28 cellular contexts compared by ENCODE assay signal in the genomic region with DNA sequence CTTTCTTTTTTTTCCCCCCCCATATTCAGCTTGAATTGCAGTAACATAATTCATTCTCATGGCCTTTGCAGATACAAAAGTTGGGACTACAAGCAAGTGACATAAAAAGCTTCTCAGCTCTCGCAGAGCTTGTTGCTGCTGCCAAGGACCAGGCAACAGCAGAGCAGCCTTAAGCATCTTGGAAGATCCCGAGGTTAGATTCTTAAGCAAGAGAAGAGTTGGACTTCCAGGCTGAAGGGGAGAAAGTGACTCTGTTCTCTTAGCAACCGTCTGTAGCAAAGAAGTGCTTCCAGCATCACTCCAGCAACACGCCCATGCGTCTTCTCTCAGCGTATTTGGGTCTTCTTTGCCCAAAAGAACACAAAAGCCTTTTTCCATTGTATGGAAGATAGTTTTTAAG. TPM values are rescaled to one million over a fixed set of nuclear protein-coding genes. Genes with fewer than 3 reads are reported as not detected.
"Had no signal": no experiment of that assay in that cellular context is flagged by ENCODE, and none has a peak within 500 bp of the region (broad histone marks: within the 10 kb centered on the region; RNA-seq: fewer than 3 reads in every experiment).

No MANE protein-coding gene starts in this region.

- H3K27me3 Mint-ChIP-seq: activated CD4-positive, alpha-beta memory T cell treated with anti-CD3 and anti-CD28 coated beads for 36 hours; activated CD4-positive, alpha-beta T cell treated with anti-CD3 and anti-CD28 coated beads, Interleukin-2, amount 10 ng/mL, durations not matched to agents 24 days and 14 days; activated T-cell treated with anti-CD3 and anti-CD28 coated beads, Interleukin-2, amount 50 U/mL, for 24 hours; naive B cell had no signal

- H3K27me3 ChIP-seq: heart left ventricle, right lobe of liver, upper lobe of left lung, vagina had no signal

- H3K9me3 ChIP-seq: heart left ventricle, right lobe of liver, SK-N-SH, upper lobe of left lung, vagina had no signal

- ATAC-seq: activated CD4-positive, CD25-positive, alpha-beta regulatory T cell treated with anti-CD3 and anti-CD28 coated beads, Interleukin-2, amount 50 U/mL, for 24 hours; effector memory CD8-positive, alpha-beta T cell; left lobe of liver; right lobe of liver; stimulated activated naive CD8-positive, alpha-beta T cell treated with anti-CD3 and anti-CD28 coated beads, Interleukin-15, Interleukin-2, amounts not matched to agents 100 U/mL and 50 U/mL, for 24 hours had no signal

- DNase-seq: activated CD4-positive, alpha-beta memory T cell treated with anti-CD3 and anti-CD28 coated beads for 36 hours; activated CD4-positive, alpha-beta T cell treated with anti-CD3 and anti-CD28 coated beads, Interleukin-2, amount 10 ng/mL, durations not matched to agents 24 days and 14 days; activated CD8-positive, alpha-beta memory T cell treated with anti-CD3 and anti-CD28 coated beads, Interleukin-2, amount 50 U/mL, for 48 hours; activated gamma-delta T cell treated with Interleukin-2 at 50 U/mL for 16 hours; activated naive CD4-positive, alpha-beta T cell treated with anti-CD3 and anti-CD28 coated beads, Interleukin-2, amount 50 U/mL, for 16 hours; activated T-cell treated with anti-CD3 and anti-CD28 coated beads, Interleukin-2, amount 50 U/mL, for 24 hours; effector memory CD8-positive, alpha-beta T cell; erythroblast; heart left ventricle; immature natural killer cell; naive B cell; right lobe of liver; SK-N-SH; stimulated activated CD4-positive, alpha-beta T cell treated with anti-CD3 and anti-CD28 coated beads, Interleukin-12 subunit alpha, Interleukin-12 subunit beta, amount 100 ng/mL, for 4 hours; stimulated activated CD4-positive, alpha-beta T cell treated with anti-CD3 and anti-CD28 coated beads, Interleukin-4, amount 100 ng/mL, for 1 hour; stimulated activated naive CD8-positive, alpha-beta T cell treated with anti-CD3 and anti-CD28 coated beads, Interleukin-15, Interleukin-2, amounts not matched to agents 100 U/mL and 50 U/mL, for 24 hours; SW 1271; T-helper 9 cell; upper lobe of left lung had no signal

- H3K4me3 Mint-ChIP-seq: activated CD4-positive, alpha-beta memory T cell treated with anti-CD3 and anti-CD28 coated beads for 36 hours; activated CD4-positive, alpha-beta T cell treated with anti-CD3 and anti-CD28 coated beads, Interleukin-2, amount 10 ng/mL, durations not matched to agents 24 days and 14 days; activated T-cell treated with anti-CD3 and anti-CD28 coated beads, Interleukin-2, amount 50 U/mL, for 24 hours; effector memory CD8-positive, alpha-beta T cell; immature natural killer cell; naive B cell; T-helper 1 cell treated with Interleukin-12 subunit alpha and Interleukin-12 subunit beta and Interleukin-4 antibody, amounts not matched to agents 30 μg/mL and 1 μg/mL, for 36 hours had no signal

- H3K4me3 ChIP-seq: heart left ventricle, lung, right lobe of liver, skin epidermis, upper lobe of left lung, vagina had no signal

- H3K27ac ChIP-seq: heart left ventricle, right lobe of liver, skin epidermis, upper lobe of left lung, vagina, VCaP had no signal

- H3K27ac Mint-ChIP-seq: activated CD4-positive, alpha-beta memory T cell treated with anti-CD3 and anti-CD28 coated beads for 36 hours; activated CD4-positive, alpha-beta T cell treated with anti-CD3 and anti-CD28 coated beads, Interleukin-2, amount 10 ng/mL, durations not matched to agents 24 days and 14 days; activated T-cell treated with anti-CD3 and anti-CD28 coated beads, Interleukin-2, amount 50 U/mL, for 24 hours; effector memory CD8-positive, alpha-beta T cell had no signal

- H3K4me1 Mint-ChIP-seq: activated CD4-positive, alpha-beta T cell treated with anti-CD3 and anti-CD28 coated beads, Interleukin-2, amount 10 ng/mL, durations not matched to agents 24 days and 14 days; naive B cell had no signal

- H3K9me3 Mint-ChIP-seq: activated CD4-positive, alpha-beta memory T cell treated with anti-CD3 and anti-CD28 coated beads for 36 hours; activated CD4-positive, alpha-beta T cell treated with anti-CD3 and anti-CD28 coated beads, Interleukin-2, amount 10 ng/mL, durations not matched to agents 24 days and 14 days; activated T-cell treated with anti-CD3 and anti-CD28 coated beads, Interleukin-2, amount 50 U/mL, for 24 hours; effector memory CD8-positive, alpha-beta T cell; immature natural killer cell; naive B cell; T-helper 1 cell treated with Interleukin-12 subunit alpha and Interleukin-12 subunit beta and Interleukin-4 antibody, amounts not matched to agents 30 μg/mL and 1 μg/mL, for 36 hours had no signal

- H3K4me1 ChIP-seq: right lobe of liver, upper lobe of left lung, vagina had no signal

RNA-seq across cellular contexts. Expression of gene AGT, which starts 20.7 kb away (rescaled TPM):
- total RNA-seq: activated CD4-positive, alpha-beta memory T cell treated with anti-CD3 and anti-CD28 coated beads for 36 hours; activated CD4-positive, alpha-beta T cell treated with anti-CD3 and anti-CD28 coated beads, Interleukin-2, amount 10 ng/mL, durations not matched to agents 24 days and 14 days; dermis microvascular lymphatic vessel endothelial cell had no signal

RNA-seq across cellular contexts. Expression of gene CAPN9, which starts 54.0 kb away (rescaled TPM):
- total RNA-seq: activated CD4-positive, alpha-beta memory T cell treated with anti-CD3 and anti-CD28 coated beads for 36 hours; activated CD4-positive, alpha-beta T cell treated with anti-CD3 and anti-CD28 coated beads, Interleukin-2, amount 10 ng/mL, durations not matched to agents 24 days and 14 days; dermis microvascular lymphatic vessel endothelial cell; left lobe of liver; mesenteric fat pad; right lobe of liver; vagina had no signal
